Comparison of ENCODE assay signal across 8 cellular contexts in genomic region chr2:25674003-25674362, GRCh38. TPM values are rescaled to one million over a fixed set of nuclear protein-coding genes. Genes with fewer than 3 reads are reported as not detected.
DNase-seq lines count a peak whose midpoint lies in the region; ATAC-seq lines count a peak whose summit lies in the region.

No MANE protein-coding gene starts in this region.

- no peaks in the 10 kb centered on the region for H3K27me3 ChIP-seq in ACC112 (ENCODE audit: insufficient read depth, low read length)
- no peaks in the 10 kb centered on the region for H3K27me3 ChIP-seq in muscle layer of duodenum (ENCODE audit: low read depth, low read length)

- H3K79me2 ChIP-seq in ACC112 (ENCODE audit: control insufficient read depth, insufficient read depth, low read length, unreplicated experiment): peaks cover 21% of the 10 kb centered on the region

- H3K4me3 ChIP-seq in ACC112 (ENCODE audit: low read depth, low read length) (peak overlapping the region; percentile 70), muscle layer of duodenum (ENCODE audit: low read depth in 1 of 2, low read length in 2 of 2) (peak overlapping the region; percentile 56 to 70)

- no peak for ATAC-seq in GM21529 (IDR thresholded peaks at IDR 0.05; ENCODE audit: unreplicated experiment)

- peak overlapping the region; percentile 34 for H2AFZ ChIP-seq in ACC112 (ENCODE audit: low read length, unreplicated experiment)

- no peak overlapping the region; the same call in 1 of the 2 replicates for H3K27ac ChIP-seq in ACC112 (ENCODE audit: low read depth, low read length)
- H3K27ac ChIP-seq in caudate nucleus (ENCODE audit: low read depth, low read length): peak overlapping the region; percentile 90
- H3K27ac ChIP-seq in muscle layer of duodenum (ENCODE audit: low read length): no peak overlapping the region

- intact Hi-C loops in posterior vena cava (cut with DNase I): no loop called here

- H3K4me1 ChIP-seq in ACC112 (ENCODE audit: control insufficient read depth, insufficient read depth, low read length, unreplicated experiment): peaks cover 10% of the 10 kb centered on the region
- peaks cover 5 to 11% of the 10 kb centered on the region in 2 donors for H3K4me1 ChIP-seq in muscle layer of duodenum (ENCODE audit: control insufficient read depth in 1 of 2, insufficient read depth in 2 of 2, low read length in 2 of 2)

- no peaks in the 10 kb centered on the region for H3K9me3 ChIP-seq in muscle layer of duodenum (ENCODE audit: control insufficient read depth in 1 of 2, low read length in 2 of 2)

- DNase-seq in HT1080 (ENCODE audit: low read depth) (peak; percentile 15), caudate nucleus (lab: John Stamatoyannopoulos, UW) (peak in 13 of 61 donors; percentile 21 to 74 (median 48)), NOMO-1 treated with DMSO at 0.1 percent for 48 hours (lab: John Stamatoyannopoulos, UW; ENCODE audit: unreplicated experiment) (no peak), posterior vena cava (ENCODE audit: low spot score) (no peak), OCI-M1 (lab: John Stamatoyannopoulos, UW) (no peak)

- no peaks in the 10 kb centered on the region for H3K36me3 ChIP-seq in ACC112 (ENCODE audit: insufficient read depth, low read length)
- H3K36me3 ChIP-seq in muscle layer of duodenum (ENCODE audit: control insufficient read depth in 1 of 2, insufficient read depth in 2 of 2, low read length in 2 of 2): no peaks in the 10 kb centered on the region

RNA-seq across cellular contexts. Expression of gene DTNB, which starts 0.6 kb away (rescaled TPM):
- 6.0 and 9.1 TPM in 2 replicates for total RNA-seq in HT1080 (2014; rRNA removed; shearing (Covaris generic))
- 8.5 and 9.0 TPM in 2 replicates for polyA plus RNA-seq in HT1080 (2015; cell fraction: cytosol; rRNA removed)
- 11.2 and 11.6 TPM in 2 replicates for polyA plus RNA-seq in HT1080 (2015; cell fraction: nucleus; rRNA removed)
- total RNA-seq in posterior vena cava: 10 to 100 TPM; 11.1 to 11.6 TPM
